ENCODE assay signal across 11 cellular contexts in the genomic region with DNA sequence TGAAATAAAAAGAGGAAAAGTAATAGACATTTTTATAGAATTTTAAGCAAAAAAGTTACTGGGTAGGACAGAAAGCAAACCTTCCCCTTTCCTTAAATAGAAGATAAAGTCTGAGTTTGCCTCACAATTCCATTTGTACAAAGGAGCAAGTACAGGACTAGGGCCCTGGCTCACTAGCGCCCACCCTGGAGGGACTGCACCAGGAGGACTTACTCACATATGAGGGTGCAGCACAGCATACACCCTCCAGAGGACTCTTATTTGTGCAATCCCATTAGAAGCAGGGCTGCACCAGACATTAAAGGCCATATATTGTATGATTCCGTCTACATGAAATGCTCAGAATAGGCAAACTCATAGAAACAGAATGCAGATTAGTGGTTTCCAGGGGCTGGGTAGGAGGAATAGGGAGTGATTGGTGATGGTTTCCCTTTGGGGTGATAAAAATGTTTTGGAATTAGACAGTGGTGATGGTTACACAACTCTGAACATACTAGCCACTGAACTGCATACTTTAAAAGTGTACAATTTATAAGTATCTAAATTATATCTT. TPM values are rescaled to one million over a fixed set of nuclear protein-coding genes. Genes with fewer than 3 reads are reported as not detected.
A peak's percentile ranks its signal among the peaks of the same experiment; 100 is the strongest.
DNase-seq lines count a peak whose midpoint lies in the region; TF ChIP-seq lines count a peak whose summit lies in the region.
"Had no signal": no experiment of that assay in that cellular context is flagged by ENCODE, and none has a peak within 500 bp of the region (broad histone marks: within the 10 kb centered on the region; RNA-seq: fewer than 3 reads in every experiment).

No MANE protein-coding gene starts in this region.

- H3K36me3 ChIP-seq in kidney epithelial cell (ENCODE audit: control insufficient read depth, insufficient read depth, low read length): no peaks in the 10 kb centered on the region

- H3K27me3 Mint-ChIP-seq in activated T-helper 1 cell treated with anti-CD3 and anti-CD28 coated beads, Interleukin-12 subunit alpha, Interleukin-12 subunit beta, Interleukin-2, Interleukin-4 antibody, amounts not matched to agents 30 ng/mL and 10 ng/mL and 1 ng/mL, durations not matched to agents 14 hours and 24 hours and 36 hours (ENCODE audit: insufficient read depth): no peaks in the 10 kb centered on the region
- H3K27me3 Mint-ChIP-seq: stimulated activated naive CD8-positive, alpha-beta T cell treated with anti-CD3 and anti-CD28 coated beads, Interleukin-15, amount 100 ng/mL, for 72 hours had no signal

- peaks cover 80% of the 10 kb centered on the region for H3K4me1 Mint-ChIP-seq in activated T-helper 1 cell treated with anti-CD3 and anti-CD28 coated beads, Interleukin-12 subunit alpha, Interleukin-12 subunit beta, Interleukin-2, Interleukin-4 antibody, amounts not matched to agents 30 ng/mL and 10 ng/mL and 1 ng/mL, durations not matched to agents 14 hours and 24 hours and 36 hours (ENCODE audit: low read depth)

- H3K27me3 ChIP-seq in kidney epithelial cell (ENCODE audit: control insufficient read depth, insufficient read depth, low read length): no peaks in the 10 kb centered on the region

- H3K27ac Mint-ChIP-seq in activated T-helper 1 cell treated with anti-CD3 and anti-CD28 coated beads, Interleukin-12 subunit alpha, Interleukin-12 subunit beta, Interleukin-2, Interleukin-4 antibody, amounts not matched to agents 30 ng/mL and 10 ng/mL and 1 ng/mL, durations not matched to agents 14 hours and 24 hours and 36 hours: peak overlapping the region; percentile 19
- H3K27ac Mint-ChIP-seq: stimulated activated naive CD8-positive, alpha-beta T cell treated with anti-CD3 and anti-CD28 coated beads, Interleukin-15, amount 100 ng/mL, for 72 hours had no signal

- peak; percentile 24 for TF ChIP-seq CTCF in kidney epithelial cell (IDR thresholded peaks at IDR 0.05; ENCODE audit: insufficient read depth, low read length, poor library complexity, severe bottlenecking)

- H3K4me3 Mint-ChIP-seq in activated T-helper 1 cell treated with anti-CD3 and anti-CD28 coated beads, Interleukin-12 subunit alpha, Interleukin-12 subunit beta, Interleukin-2, Interleukin-4 antibody, amounts not matched to agents 30 ng/mL and 10 ng/mL and 1 ng/mL, durations not matched to agents 14 hours and 24 hours and 36 hours: no peak overlapping the region
- H3K4me3 Mint-ChIP-seq: stimulated activated naive CD8-positive, alpha-beta T cell treated with anti-CD3 and anti-CD28 coated beads, Interleukin-15, amount 100 ng/mL, for 72 hours had no signal

- DNase-seq in SIG-M5 treated with dmso at 0.1 percent for 504 hours (lab: John Stamatoyannopoulos, UW; ENCODE audit: unreplicated experiment) (peak; percentile 25), SIG-M5 (lab: John Stamatoyannopoulos, UW) (no peak), HT-29 (ENCODE audit: low spot score) (peak; percentile 17), kidney epithelial cell (ENCODE audit: low read depth) (no peak), NCI-H2107 treated with DMSO at 0.1 percent for 48 hours (lab: John Stamatoyannopoulos, UW; ENCODE audit: unreplicated experiment) (no peak), NCI-H2029 treated with DMSO at 0.1 percent for 48 hours (lab: John Stamatoyannopoulos, UW) (no peak), NCI-H187 (lab: John Stamatoyannopoulos, UW) (no peak)
- no peak for DNase-seq in activated T-helper 1 cell treated with anti-CD3 and anti-CD28 coated beads, Interleukin-12 subunit alpha, Interleukin-12 subunit beta, Interleukin-2, Interleukin-4 antibody, amounts not matched to agents 30 ng/mL and 10 ng/mL and 1 ng/mL, durations not matched to agents 14 hours and 24 hours and 36 hours (ENCODE audit: low spot score)
- DNase-seq: activated effector memory CD4-positive, alpha-beta T cell treated with Interleukin-2 at 50 U/mL for 16 hours; psoas muscle had no signal

- no peaks in the 10 kb centered on the region for H3K9me3 Mint-ChIP-seq in activated T-helper 1 cell treated with anti-CD3 and anti-CD28 coated beads, Interleukin-12 subunit alpha, Interleukin-12 subunit beta, Interleukin-2, Interleukin-4 antibody, amounts not matched to agents 30 ng/mL and 10 ng/mL and 1 ng/mL, durations not matched to agents 14 hours and 24 hours and 36 hours

- intact Hi-C loops in activated T-helper 1 cell treated with anti-CD3 and anti-CD28 coated beads, Interleukin-12 subunit alpha, Interleukin-12 subunit beta, Interleukin-2, Interleukin-4 antibody, amounts not matched to agents 30 ng/mL and 10 ng/mL and 1 ng/mL, durations not matched to agents 14 hours and 24 hours and 36 hours (cut with micrococcal nuclease): loop anchor here (2.0 kb wide), 1 partner anchor 19 kb away; no protein-coding TSS in a partner anchor

- H3K4me3 ChIP-seq in kidney epithelial cell (ENCODE audit: low read depth, low read length): no peak overlapping the region
- H3K4me3 ChIP-seq: psoas muscle had no signal

- peaks cover 48% of the 10 kb centered on the region for H3K36me3 Mint-ChIP-seq in activated T-helper 1 cell treated with anti-CD3 and anti-CD28 coated beads, Interleukin-12 subunit alpha, Interleukin-12 subunit beta, Interleukin-2, Interleukin-4 antibody, amounts not matched to agents 30 ng/mL and 10 ng/mL and 1 ng/mL, durations not matched to agents 14 hours and 24 hours and 36 hours (ENCODE audit: low read depth)

RNA-seq across cellular contexts. Expression of gene REEP5, which starts 4.5 kb away (rescaled TPM):
- total RNA-seq in HT-29 (2014; rRNA removed; shearing (Covaris generic)): 22.4 and 35.4 TPM in 2 replicates
- total RNA-seq in activated T-helper 1 cell treated with anti-CD3 and anti-CD28 coated beads, Interleukin-12 subunit alpha, Interleukin-12 subunit beta, Interleukin-2, Interleukin-4 antibody, amounts not matched to agents 30 ng/mL and 10 ng/mL and 1 ng/mL, durations not matched to agents 14 hours and 24 hours and 36 hours: 77.5 and 77.9 TPM in 2 replicates
- total RNA-seq in kidney epithelial cell: 74.6 and 79.4 TPM in 2 replicates

RNA-seq across cellular contexts. Expression of gene SRP19, which starts 56.4 kb away (rescaled TPM):
- total RNA-seq in HT-29 (2014; rRNA removed; shearing (Covaris generic)): 16.7 and 17.1 TPM in 2 replicates
- 72.0 and 72.5 TPM in 2 replicates for total RNA-seq in activated T-helper 1 cell treated with anti-CD3 and anti-CD28 coated beads, Interleukin-12 subunit alpha, Interleukin-12 subunit beta, Interleukin-2, Interleukin-4 antibody, amounts not matched to agents 30 ng/mL and 10 ng/mL and 1 ng/mL, durations not matched to agents 14 hours and 24 hours and 36 hours
- 96.7 and 139 TPM in 2 replicates for total RNA-seq in kidney epithelial cell

RNA-seq across cellular contexts. Expression of gene DCP2, which starts 59.1 kb away (rescaled TPM):
- total RNA-seq in HT-29 (2014; rRNA removed; shearing (Covaris generic)): 49.9 and 80.0 TPM in 2 replicates
- total RNA-seq in activated T-helper 1 cell treated with anti-CD3 and anti-CD28 coated beads, Interleukin-12 subunit alpha, Interleukin-12 subunit beta, Interleukin-2, Interleukin-4 antibody, amounts not matched to agents 30 ng/mL and 10 ng/mL and 1 ng/mL, durations not matched to agents 14 hours and 24 hours and 36 hours: 78.9 and 82.5 TPM in 2 replicates
- 13.6 and 33.4 TPM in 2 replicates for total RNA-seq in kidney epithelial cell

Comparison
In these comparisons a context has a peak if more than half of its experiments do, and no peak if none do; other contexts are left out.
1. DNase-seq: peak in SIG-M5 treated with dmso at 0.1 percent for 504 hours (single experiment) and HT-29 (single experiment); none in SIG-M5 (single experiment), activated T-helper 1 cell treated with anti-CD3 and anti-CD28 coated beads, Interleukin-12 subunit alpha, Interleukin-12 subunit beta, Interleukin-2, Interleukin-4 antibody, amounts not matched to agents 30 ng/mL and 10 ng/mL and 1 ng/mL, durations not matched to agents 14 hours and 24 hours and 36 hours (single experiment), kidney epithelial cell (single experiment), NCI-H2107 treated with DMSO at 0.1 percent for 48 hours (single experiment), NCI-H2029 treated with DMSO at 0.1 percent for 48 hours (single experiment) and NCI-H187 (0 of 2).